Comparison of ENCODE assay signal across 22 cellular contexts in the genomic region with DNA sequence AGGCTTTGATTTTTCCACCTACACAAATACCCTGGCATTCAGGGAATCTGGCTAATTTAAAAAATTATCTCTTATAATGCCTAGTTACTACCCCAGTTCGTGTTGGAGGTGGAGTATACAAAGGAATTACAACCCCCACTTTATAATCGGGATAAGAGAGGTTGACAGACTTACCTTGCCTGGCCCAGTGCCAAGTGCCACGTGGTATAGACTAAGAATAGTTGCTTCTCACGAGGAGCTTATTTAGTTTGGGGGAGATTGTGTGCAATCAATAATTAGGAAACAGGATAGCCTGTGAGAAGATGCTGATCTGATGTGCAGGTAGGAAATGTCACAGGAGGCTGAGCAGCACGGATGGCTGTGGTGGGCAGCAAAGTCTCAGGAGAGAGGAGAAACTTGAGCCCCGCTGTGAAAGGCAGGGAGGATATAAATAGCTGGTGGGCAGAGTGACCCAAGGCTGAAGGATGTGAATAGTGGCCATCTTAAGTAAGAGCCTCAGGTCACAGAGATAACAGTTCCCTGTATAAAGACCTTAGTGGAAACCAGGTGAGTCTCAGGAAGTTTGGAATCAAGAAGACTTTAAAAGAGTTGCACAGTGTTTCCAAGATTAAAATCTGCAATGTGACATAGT. TPM values are rescaled to one million over a fixed set of nuclear protein-coding genes. Genes with fewer than 3 reads are reported as not detected.
DNase-seq lines count a peak whose midpoint lies in the region.
"Had no signal": no experiment of that assay in that cellular context is flagged by ENCODE, and none has a peak within 500 bp of the region (broad histone marks: within the 10 kb centered on the region; RNA-seq: fewer than 3 reads in every experiment).

No MANE protein-coding gene starts in this region.

- no peaks in the 10 kb centered on the region for H3K27me3 ChIP-seq in CD8-positive, alpha-beta memory T cell (ENCODE audit: insufficient read depth, low read length, poor library complexity, severe bottlenecking)
- H3K27me3 ChIP-seq: BLaER1 had no signal

- H3K4me1 ChIP-seq in CD8-positive, alpha-beta memory T cell (ENCODE audit: insufficient read depth, low read length), result peaks cover 24% of the 10 kb centered on the region

- H3K36me3 ChIP-seq in CD8-positive, alpha-beta memory T cell (ENCODE audit: insufficient read depth, low read length), result no peaks in the 10 kb centered on the region
- H3K36me3 ChIP-seq: BLaER1 had no signal

- DNase-seq in NCI-H146 (lab: John Stamatoyannopoulos, UW) (peak; percentile 51), NCI-H146 treated with DMSO at 0.1 percent for 48 hours (lab: John Stamatoyannopoulos, UW; ENCODE audit: unreplicated experiment) (no peak), COR-L47 (lab: John Stamatoyannopoulos, UW) (peak; percentile 35), NCI-H2227 (lab: John Stamatoyannopoulos, UW; ENCODE audit: unreplicated experiment) (peak; percentile 34), myocyte (ENCODE audit: low read depth) (peak; percentile 70), kidney glomerular epithelial cell (lab: John Stamatoyannopoulos, UW) (no peak), inferior parietal cortex (ENCODE audit: extremely low spot score) (no peak)
- no peak for DNase-seq in CD8-positive, alpha-beta memory T cell
- DNase-seq: activated CD4-positive, CD25-positive, alpha-beta regulatory T cell; activated CD8-positive, alpha-beta T cell treated with anti-CD3 and anti-CD28 coated beads, Interleukin-2, amount 10 ng/mL, durations not matched to agents 7 days and 5 days; activated naive CD4-positive, alpha-beta T cell treated with anti-CD3 and anti-CD28 coated beads for 36 hours; activated T-cell treated with anti-CD3 and anti-CD28 coated beads, Interleukin-2, amount 50 U/mL, for 24 hours; aorta; DMS153; foreskin melanocyte; kidney; occipital lobe; stimulated activated CD4-positive, alpha-beta T cell treated with anti-CD3 and anti-CD28 coated beads, Interleukin-15, amount 100 ng/mL, for 24 hours; T-helper 9 cell had no signal

- H3K27ac Mint-ChIP-seq in CD8-positive, alpha-beta memory T cell, result no peak overlapping the region
- H3K27ac Mint-ChIP-seq: activated CD8-positive, alpha-beta T cell treated with anti-CD3 and anti-CD28 coated beads, Interleukin-2, amount 10 ng/mL, durations not matched to agents 7 days and 5 days; activated naive CD4-positive, alpha-beta T cell treated with anti-CD3 and anti-CD28 coated beads for 36 hours; activated T-cell treated with anti-CD3 and anti-CD28 coated beads, Interleukin-2, amount 50 U/mL, for 24 hours had no signal

- CTCF ChIA-PET in CD8-positive, alpha-beta memory T cell (lab: Charles Lee), result interaction anchor here (0.9 to 2.7 kb wide), 3 partner anchors 10 to 120 kb away, joined by 3 to 13 read pairs (median 5); no protein-coding TSS in a partner anchor

- H3K4me3 Mint-ChIP-seq in CD8-positive, alpha-beta memory T cell, result no peak overlapping the region
- H3K4me3 Mint-ChIP-seq: activated CD8-positive, alpha-beta T cell treated with anti-CD3 and anti-CD28 coated beads, Interleukin-2, amount 10 ng/mL, durations not matched to agents 7 days and 5 days; activated naive CD4-positive, alpha-beta T cell treated with anti-CD3 and anti-CD28 coated beads for 36 hours; activated T-cell treated with anti-CD3 and anti-CD28 coated beads, Interleukin-2, amount 50 U/mL, for 24 hours; central memory CD8-positive, alpha-beta T cell had no signal

- POLR2A ChIA-PET in CD8-positive, alpha-beta memory T cell (lab: Charles Lee), result no interaction called here

- peaks cover 0 to 7% (median 1%) of the 10 kb centered on the region in 3 donors for H3K36me3 Mint-ChIP-seq in CD8-positive, alpha-beta memory T cell

- H3K4me3 ChIP-seq in CD8-positive, alpha-beta memory T cell (ENCODE audit: low read length), result no peak overlapping the region
- H3K4me3 ChIP-seq: BLaER1 had no signal

- no peaks in the 10 kb centered on the region for H3K9me3 Mint-ChIP-seq in CD8-positive, alpha-beta memory T cell
- H3K9me3 Mint-ChIP-seq: activated naive CD4-positive, alpha-beta T cell treated with anti-CD3 and anti-CD28 coated beads for 36 hours; activated T-cell treated with anti-CD3 and anti-CD28 coated beads, Interleukin-2, amount 50 U/mL, for 24 hours; central memory CD8-positive, alpha-beta T cell had no signal

- no peak overlapping the region for H3K27ac ChIP-seq in CD8-positive, alpha-beta memory T cell (ENCODE audit: low read depth, low read length)
- H3K27ac ChIP-seq: BLaER1, RWPE1 had no signal

- peaks cover 32 to 50% (median 36%) of the 10 kb centered on the region in 3 donors for H3K4me1 Mint-ChIP-seq in CD8-positive, alpha-beta memory T cell

- H3K27me3 Mint-ChIP-seq in CD8-positive, alpha-beta memory T cell, result no peaks in the 10 kb centered on the region
- H3K27me3 Mint-ChIP-seq: activated T-cell treated with anti-CD3 and anti-CD28 coated beads, Interleukin-2, amount 50 U/mL, for 24 hours; central memory CD8-positive, alpha-beta T cell had no signal

- H3K9me3 ChIP-seq in CD8-positive, alpha-beta memory T cell (ENCODE audit: low read length), result no peaks in the 10 kb centered on the region

RNA-seq across cellular contexts. Expression of gene ATXN7L1, which starts 11.3 kb away (rescaled TPM):
- total RNA-seq in myocyte, result 4.3 and 5.1 TPM in 2 replicates
- polyA plus RNA-seq in myocyte (2012), result 3.4 TPM
- 1 to 10 TPM; 9.0 to 9.7 TPM for total RNA-seq in CD8-positive, alpha-beta memory T cell
- 18.0 TPM for polyA plus RNA-seq in CD8-positive, alpha-beta memory T cell

Comparison
In these comparisons a context has a peak if more than half of its experiments do, and no peak if none do; other contexts are left out.
1. DNase-seq: peak in NCI-H146 (single experiment), COR-L47 (single experiment), NCI-H2227 (single experiment) and myocyte (single experiment); none in NCI-H146 treated with DMSO at 0.1 percent for 48 hours (single experiment), kidney glomerular epithelial cell (single experiment), inferior parietal cortex (single experiment) and CD8-positive, alpha-beta memory T cell (0 of 5).